9 cellular contexts compared by ENCODE assay signal in the genomic region with DNA sequence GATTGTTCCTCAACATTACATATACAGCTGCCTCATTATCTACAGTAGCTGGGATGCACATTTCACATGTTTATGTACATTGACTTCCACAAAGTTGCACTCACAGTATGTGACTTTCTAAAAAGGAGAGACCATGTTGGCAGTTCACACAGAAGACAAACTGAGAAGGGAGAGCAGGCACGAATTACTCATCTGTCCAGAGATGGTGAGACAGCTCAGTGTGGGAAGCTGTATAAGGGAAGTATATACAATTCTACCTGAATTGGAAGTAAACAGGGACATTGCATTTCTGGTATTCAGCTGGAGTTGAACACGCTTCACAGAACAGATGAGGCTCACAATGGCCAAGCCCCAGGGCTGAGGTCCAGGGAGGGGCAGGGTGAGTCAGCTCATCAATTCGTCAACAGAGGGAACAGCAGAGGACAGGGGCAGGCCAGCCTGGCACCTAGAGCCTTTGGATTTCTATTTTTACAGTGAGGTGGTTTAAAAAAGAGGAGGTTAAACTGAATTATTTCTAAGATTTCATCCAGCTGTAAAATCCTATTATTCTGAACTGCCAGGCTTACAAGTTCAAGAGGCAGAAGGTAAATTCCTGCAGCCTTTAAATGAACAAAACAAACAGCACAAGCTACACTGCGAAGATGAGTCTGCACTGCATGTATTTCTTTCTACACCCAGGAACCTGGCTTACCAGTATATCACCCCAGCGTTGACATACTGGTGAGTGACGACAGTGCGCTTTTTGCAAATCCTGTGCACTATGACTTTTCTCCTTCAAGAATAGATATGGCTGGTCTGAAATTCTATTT. TPM values are rescaled to one million over a fixed set of nuclear protein-coding genes. Genes with fewer than 3 reads are reported as not detected.
A peak's percentile ranks its signal among the peaks of the same experiment; 100 is the strongest.
DNase-seq lines count a peak whose midpoint lies in the region; ATAC-seq and TF ChIP-seq lines count a peak whose summit lies in the region.
"Had no signal": no experiment of that assay in that cellular context is flagged by ENCODE, and none has a peak within 500 bp of the region (broad histone marks: within the 10 kb centered on the region; RNA-seq: fewer than 3 reads in every experiment).

No MANE protein-coding gene starts in this region.

- H3K27ac ChIP-seq in mammary epithelial cell (ENCODE audit: insufficient read depth, low read depth, low read length), result peak overlapping the region; percentile 82
- H3K27ac ChIP-seq in aorta (ENCODE audit: low read depth in 1 of 2, low read length in 2 of 2), result no peak overlapping the region

- peaks cover 55% of the 10 kb centered on the region for H3K79me2 ChIP-seq in mammary epithelial cell (ENCODE audit: insufficient read depth, low read length)

- CTCF ChIA-PET in activated CD8-positive, alpha-beta T cell treated with anti-CD3 and anti-CD28 coated beads for 36 hours (lab: Charles Lee), result no interaction called here
- CTCF ChIA-PET in activated CD8-positive, alpha-beta T cell treated with anti-CD3 and anti-CD28 coated beads, Interleukin-2, amount 10 ng/mL, durations not matched to agents 7 days and 5 days (lab: Charles Lee), result no interaction called here
- CTCF ChIA-PET in mammary epithelial cell (lab: Charles Lee; ENCODE audit: low non-redundant PET), result no interaction called here

- no peaks in the 10 kb centered on the region for H4K20me1 ChIP-seq in mammary epithelial cell (ENCODE audit: insufficient read depth, low read length)

- no peak overlapping the region for H3K4me3 Mint-ChIP-seq in activated CD8-positive, alpha-beta T cell treated with anti-CD3 and anti-CD28 coated beads for 36 hours
- H3K4me3 Mint-ChIP-seq in activated CD8-positive, alpha-beta T cell treated with anti-CD3 and anti-CD28 coated beads, Interleukin-2, amount 10 ng/mL, durations not matched to agents 7 days and 5 days, result no peak overlapping the region
- H3K4me3 Mint-ChIP-seq in type B pancreatic cell, result peak overlapping the region; percentile 2

- peak overlapping the region; percentile 9 for H3K9ac ChIP-seq in mammary epithelial cell (ENCODE audit: insufficient read depth, low read length)

- dilution Hi-C loops in mammary epithelial cell (cut with HindIII; ENCODE audit: low sequenced_read_pairs), result no loop called here

- no peak for TF ChIP-seq CTCF in activated CD8-positive, alpha-beta T cell treated with anti-CD3 and anti-CD28 coated beads for 36 hours (IDR thresholded peaks at IDR 0.05)
- no peak for TF ChIP-seq CTCF in mammary epithelial cell (conservative IDR thresholded peaks at IDR 0.05 in 1 of 2, IDR thresholded peaks at IDR 0.05 in 1 of 2; ENCODE audit: extremely low read depth in 1 of 2, insufficient read depth in 1 of 2, low read depth in 1 of 2, low read length in 2 of 2)
- no peak for TF ChIP-seq CTCF in type B pancreatic cell (conservative IDR thresholded peaks at IDR 0.05)

- H3K4me1 Mint-ChIP-seq in activated CD8-positive, alpha-beta T cell treated with anti-CD3 and anti-CD28 coated beads for 36 hours (ENCODE audit: low read depth), result peaks cover 26% of the 10 kb centered on the region
- H3K4me1 Mint-ChIP-seq in activated CD8-positive, alpha-beta T cell treated with anti-CD3 and anti-CD28 coated beads, Interleukin-2, amount 10 ng/mL, durations not matched to agents 7 days and 5 days (ENCODE audit: low read depth), result peaks cover under 1% of the 10 kb centered on the region
- H3K4me1 Mint-ChIP-seq in type B pancreatic cell (ENCODE audit: unreplicated experiment), result peaks cover 19% of the 10 kb centered on the region

- TSS peak; percentile 10 for BruUV-seq in mammary epithelial cell (replicated peaks; lab: Mats Ljungman, UMichigan)

- H3K27ac Mint-ChIP-seq in activated CD8-positive, alpha-beta T cell treated with anti-CD3 and anti-CD28 coated beads for 36 hours, result peak overlapping the region; percentile 21
- H3K27ac Mint-ChIP-seq in activated CD8-positive, alpha-beta T cell treated with anti-CD3 and anti-CD28 coated beads, Interleukin-2, amount 10 ng/mL, durations not matched to agents 7 days and 5 days, result no peak overlapping the region
- peak overlapping the region; percentile 64 for H3K27ac Mint-ChIP-seq in type B pancreatic cell

- H2AFZ ChIP-seq in mammary epithelial cell (ENCODE audit: low read depth, low read length), result peak overlapping the region; percentile 14

- H3K9me3 ChIP-seq in mammary epithelial cell (replicated peaks; ENCODE audit: insufficient read depth, low read length), result no peaks in the 10 kb centered on the region
- no peaks in the 10 kb centered on the region for H3K9me3 ChIP-seq in aorta (ENCODE audit: control insufficient read depth, low read length)

- peak overlapping the region; percentile 62 for H3K4me2 ChIP-seq in mammary epithelial cell (ENCODE audit: insufficient read depth, low read depth, low read length)

- ATAC-seq in activated CD8-positive, alpha-beta T cell treated with anti-CD3 and anti-CD28 coated beads for 36 hours, result peak; percentile 42
- no peak for ATAC-seq in activated CD8-positive, alpha-beta T cell treated with anti-CD3 and anti-CD28 coated beads, Interleukin-2, amount 10 ng/mL, durations not matched to agents 7 days and 5 days
- no peak for ATAC-seq in aorta (ENCODE audit: low FRiP score)

- peaks cover 26% of the 10 kb centered on the region for H3K36me3 Mint-ChIP-seq in activated CD8-positive, alpha-beta T cell treated with anti-CD3 and anti-CD28 coated beads for 36 hours (ENCODE audit: low read depth)
- peaks cover 41% of the 10 kb centered on the region for H3K36me3 Mint-ChIP-seq in activated CD8-positive, alpha-beta T cell treated with anti-CD3 and anti-CD28 coated beads, Interleukin-2, amount 10 ng/mL, durations not matched to agents 7 days and 5 days (ENCODE audit: low read depth)
- peaks cover 17% of the 10 kb centered on the region for H3K36me3 Mint-ChIP-seq in type B pancreatic cell

- whole genome bisulfite sequencing in mammary epithelial cell (ENCODE audit: low coverage, missing lambda C conversion rate), result 52% methylated on average over 7 of the region's 7 CpGs
- WGBS in aorta, 2 donors, result 59 to 62% methylated on average over 7 of the region's 7 CpGs

- POLR2A ChIA-PET in activated CD8-positive, alpha-beta T cell treated with anti-CD3 and anti-CD28 coated beads for 36 hours (lab: Charles Lee), result interaction anchor here (1.4 kb wide), 1 partner anchor 8 kb away, joined by 3 read pairs; no protein-coding TSS in a partner anchor
- POLR2A ChIA-PET in activated CD8-positive, alpha-beta T cell treated with anti-CD3 and anti-CD28 coated beads, Interleukin-2, amount 10 ng/mL, durations not matched to agents 7 days and 5 days (lab: Charles Lee), result no interaction called here

- no peaks in the 10 kb centered on the region for H3K9me3 Mint-ChIP-seq in activated CD8-positive, alpha-beta T cell treated with anti-CD3 and anti-CD28 coated beads for 36 hours
- no peaks in the 10 kb centered on the region for H3K9me3 Mint-ChIP-seq in activated CD8-positive, alpha-beta T cell treated with anti-CD3 and anti-CD28 coated beads, Interleukin-2, amount 10 ng/mL, durations not matched to agents 7 days and 5 days (ENCODE audit: insufficient read depth)
- no peaks in the 10 kb centered on the region for H3K9me3 Mint-ChIP-seq in type B pancreatic cell

- peaks cover 36% of the 10 kb centered on the region for H3K4me1 ChIP-seq in mammary epithelial cell (ENCODE audit: insufficient read depth, low read length)
- no peaks in the 10 kb centered on the region for H3K4me1 ChIP-seq in aorta (ENCODE audit: control insufficient read depth in 1 of 2, insufficient read depth in 2 of 2, low read length in 2 of 2)

- no peak for DNase-seq in activated CD8-positive, alpha-beta T cell treated with anti-CD3 and anti-CD28 coated beads for 36 hours
- no peak for DNase-seq in activated CD8-positive, alpha-beta T cell treated with anti-CD3 and anti-CD28 coated beads, Interleukin-2, amount 10 ng/mL, durations not matched to agents 7 days and 5 days
- DNase-seq in mammary epithelial cell, result peak; percentile 86
- peak; percentile 59 for DNase-seq in kidney glomerular epithelial cell (lab: John Stamatoyannopoulos, UW)
- no peak for DNase-seq in type B pancreatic cell (ENCODE audit: extremely low spot score, unreplicated experiment)
- DNase-seq in SIG-M5 (lab: John Stamatoyannopoulos, UW), result no peak
- DNase-seq in aorta, result no peak
- DNase-seq in iPS-NIHi7 (ENCODE audit: extremely low spot score), result no peak
- DNase-seq: NCI-H1092 treated with DMSO at 0.1 percent for 48 hours had no signal

- in situ Hi-C loops in mammary epithelial cell (cut with MboI; ENCODE audit: low sequenced_read_pairs in 2 of 2), result no loop called here

- H3K4me3 ChIP-seq in mammary epithelial cell (replicated peaks in 1 of 3; ENCODE audit: insufficient read depth in 1 of 3, low read depth in 2 of 3, low read length in 3 of 3) (no peak overlapping the region), aorta (ENCODE audit: low read length in 2 of 2) (no peak overlapping the region)

- no peaks in the 10 kb centered on the region for H3K27me3 ChIP-seq in mammary epithelial cell (ENCODE audit: insufficient read depth, low read length)
- no peaks in the 10 kb centered on the region for H3K27me3 ChIP-seq in aorta (ENCODE audit: control insufficient read depth in 1 of 2, insufficient read depth in 2 of 2, low read length in 1 of 2)

- intact Hi-C loops in activated CD8-positive, alpha-beta T cell treated with anti-CD3 and anti-CD28 coated beads for 36 hours (cut with micrococcal nuclease), result no loop called here
- intact Hi-C loops in mammary epithelial cell (cut with micrococcal nuclease) (loop anchor here (1.0 to 5.0 kb wide), 3 partner anchors 9 to 165 kb away; no protein-coding TSS in a partner anchor), aorta (cut with DNase I) (no loop called here)

- H3K36me3 ChIP-seq in mammary epithelial cell (ENCODE audit: insufficient read depth, low read length), result peaks cover 4% of the 10 kb centered on the region
- H3K36me3 ChIP-seq in aorta (ENCODE audit: control insufficient read depth in 1 of 2, insufficient read depth in 2 of 2, low read length in 1 of 2), result peaks cover 1 to 2% of the 10 kb centered on the region in 2 donors

- no peaks in the 10 kb centered on the region for H3K27me3 Mint-ChIP-seq in activated CD8-positive, alpha-beta T cell treated with anti-CD3 and anti-CD28 coated beads for 36 hours
- H3K27me3 Mint-ChIP-seq in activated CD8-positive, alpha-beta T cell treated with anti-CD3 and anti-CD28 coated beads, Interleukin-2, amount 10 ng/mL, durations not matched to agents 7 days and 5 days (ENCODE audit: low read depth), result no peaks in the 10 kb centered on the region
- no peaks in the 10 kb centered on the region for H3K27me3 Mint-ChIP-seq in type B pancreatic cell

RNA-seq across cellular contexts. Expression of gene PARP4, which starts 9.8 kb away (rescaled TPM):
- total RNA-seq in activated CD8-positive, alpha-beta T cell treated with anti-CD3 and anti-CD28 coated beads for 36 hours, result 10 to 100 TPM; 20.4 to 22.4 TPM
- 10 to 100 TPM; 52.1 to 53.5 TPM for total RNA-seq in activated CD8-positive, alpha-beta T cell treated with anti-CD3 and anti-CD28 coated beads, Interleukin-2, amount 10 ng/mL, durations not matched to agents 7 days and 5 days
- 10 to 100 TPM; 48.3 to 51.0 TPM for total RNA-seq in mammary epithelial cell
- 45.6 TPM for polyA plus RNA-seq in mammary epithelial cell
- polyA minus RNA-seq in mammary epithelial cell, result 53.7 TPM
- 22.1 and 30.3 TPM in 2 replicates for total RNA-seq in type B pancreatic cell (ENCODE audit: low replicate concordance)
- 10 to 100 TPM; 35.2 to 52.6 TPM for total RNA-seq in aorta
- 10 to 100 TPM; 12.4 to 13.1 TPM for polyA plus RNA-seq in aorta

Comparison
In these comparisons a context has a peak if more than half of its experiments do, and no peak if none do; other contexts are left out.
1. DNase-seq: peak in mammary epithelial cell (single experiment) and kidney glomerular epithelial cell (single experiment); none in activated CD8-positive, alpha-beta T cell treated with anti-CD3 and anti-CD28 coated beads for 36 hours (single experiment), activated CD8-positive, alpha-beta T cell treated with anti-CD3 and anti-CD28 coated beads, Interleukin-2, amount 10 ng/mL, durations not matched to agents 7 days and 5 days (single experiment), type B pancreatic cell (single experiment), SIG-M5 (single experiment), aorta (0 of 2) and iPS-NIHi7 (single experiment).